8 cellular contexts compared by ENCODE assay signal in the genomic region with DNA sequence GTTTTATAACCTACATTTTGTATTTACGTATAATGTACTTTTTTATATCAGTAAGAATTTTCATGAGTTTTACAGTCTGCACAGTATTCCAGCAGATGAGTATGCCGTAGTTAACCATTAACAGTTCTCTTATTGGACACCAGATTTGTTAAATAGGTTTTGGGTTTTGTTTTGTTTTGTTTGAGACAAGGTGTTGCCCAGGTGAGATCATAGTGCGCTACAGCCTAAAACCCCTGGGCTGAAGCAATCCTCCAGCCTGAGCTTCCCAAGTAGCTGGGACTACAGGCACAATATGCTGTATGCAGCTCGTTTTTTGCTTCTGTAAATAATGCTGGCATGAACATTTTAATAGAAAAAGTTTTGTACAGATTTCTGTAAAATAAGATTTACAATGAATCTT.
DNase-seq lines count a peak whose midpoint lies in the region; ATAC-seq and TF ChIP-seq lines count a peak whose summit lies in the region.

No MANE protein-coding gene starts in this region.

- no peaks in the 10 kb centered on the region for H3K9me3 Mint-ChIP-seq in activated T-cell treated with anti-CD3 and anti-CD28 coated beads, Interleukin-2, amount 50 U/mL, for 72 hours
- H3K9me3 Mint-ChIP-seq in glutamatergic neuron (ENCODE audit: unreplicated experiment): peaks cover 17% of the 10 kb centered on the region
- H3K9me3 Mint-ChIP-seq in stimulated activated naive CD8-positive, alpha-beta T cell treated with anti-CD3 and anti-CD28 coated beads, Interleukin-15, amount 100 ng/mL, for 72 hours: no peaks in the 10 kb centered on the region

- no peak for ATAC-seq in activated T-cell treated with anti-CD3 and anti-CD28 coated beads, Interleukin-2, amount 50 U/mL, for 72 hours (replicated peaks in 1 of 2)
- ATAC-seq in stimulated activated naive CD8-positive, alpha-beta T cell treated with anti-CD3 and anti-CD28 coated beads, Interleukin-15, amount 100 ng/mL, for 72 hours: no peak
- ATAC-seq in GM18858 (IDR thresholded peaks at IDR 0.05; ENCODE audit: unreplicated experiment) (no peak), HG02870 (IDR thresholded peaks at IDR 0.05; ENCODE audit: unreplicated experiment) (no peak)

- DNase-seq in activated T-cell treated with anti-CD3 and anti-CD28 coated beads, Interleukin-2, amount 50 U/mL, for 72 hours: no peak
- no peak for DNase-seq in activated T-cell treated with anti-CD3 and anti-CD28 coated beads, Interleukin-2, amount 50 U/mL, for 48 hours
- peak; percentile 93 for DNase-seq in SW480 (ENCODE audit: low spot score)
- DNase-seq in glutamatergic neuron: no peak
- peak in 1 of 2 donors; percentile 33 for DNase-seq in stimulated activated naive CD8-positive, alpha-beta T cell treated with anti-CD3 and anti-CD28 coated beads, Interleukin-15, amount 100 ng/mL, for 72 hours
- DNase-seq in NCI-H524 treated with DMSO at 0.1 percent for 48 hours (lab: John Stamatoyannopoulos, UW): no peak

- H3K4me3 Mint-ChIP-seq in activated T-cell treated with anti-CD3 and anti-CD28 coated beads, Interleukin-2, amount 50 U/mL, for 72 hours: peak overlapping the region; percentile 88 to 89
- H3K4me3 Mint-ChIP-seq in glutamatergic neuron (ENCODE audit: unreplicated experiment): peak overlapping the region; percentile 50
- peak overlapping the region; percentile 16 to 54 for H3K4me3 Mint-ChIP-seq in stimulated activated naive CD8-positive, alpha-beta T cell treated with anti-CD3 and anti-CD28 coated beads, Interleukin-15, amount 100 ng/mL, for 72 hours

- TF ChIP-seq CTCF in glutamatergic neuron (IDR thresholded peaks at IDR 0.05; ENCODE audit: partially characterized antibody, unreplicated experiment): no peak

- H3K36me3 Mint-ChIP-seq in activated T-cell treated with anti-CD3 and anti-CD28 coated beads, Interleukin-2, amount 50 U/mL, for 72 hours (ENCODE audit: insufficient read depth in 2 of 2): peaks cover 1 to 2% of the 10 kb centered on the region in 2 donors
- H3K36me3 Mint-ChIP-seq in glutamatergic neuron (ENCODE audit: unreplicated experiment): no peaks in the 10 kb centered on the region

- peaks cover 48% of the 10 kb centered on the region for H3K4me1 Mint-ChIP-seq in activated T-cell treated with anti-CD3 and anti-CD28 coated beads, Interleukin-2, amount 50 U/mL, for 72 hours (ENCODE audit: low read depth)
- H3K4me1 Mint-ChIP-seq in glutamatergic neuron (ENCODE audit: low read depth, unreplicated experiment): peaks cover 8% of the 10 kb centered on the region
- peaks cover 49% of the 10 kb centered on the region for H3K4me1 Mint-ChIP-seq in stimulated activated naive CD8-positive, alpha-beta T cell treated with anti-CD3 and anti-CD28 coated beads, Interleukin-15, amount 100 ng/mL, for 72 hours

- peak overlapping the region; percentile 98 for H3K27ac Mint-ChIP-seq in activated T-cell treated with anti-CD3 and anti-CD28 coated beads, Interleukin-2, amount 50 U/mL, for 72 hours
- H3K27ac Mint-ChIP-seq in glutamatergic neuron (ENCODE audit: unreplicated experiment): peak overlapping the region; percentile 69
- H3K27ac Mint-ChIP-seq in stimulated activated naive CD8-positive, alpha-beta T cell treated with anti-CD3 and anti-CD28 coated beads, Interleukin-15, amount 100 ng/mL, for 72 hours: peak overlapping the region in 1 of 2 donors; percentile 97

- no peaks in the 10 kb centered on the region for H3K27me3 Mint-ChIP-seq in activated T-cell treated with anti-CD3 and anti-CD28 coated beads, Interleukin-2, amount 50 U/mL, for 72 hours (ENCODE audit: low read depth)
- peaks cover 5% of the 10 kb centered on the region for H3K27me3 Mint-ChIP-seq in glutamatergic neuron (ENCODE audit: unreplicated experiment)
- no peaks in the 10 kb centered on the region for H3K27me3 Mint-ChIP-seq in stimulated activated naive CD8-positive, alpha-beta T cell treated with anti-CD3 and anti-CD28 coated beads, Interleukin-15, amount 100 ng/mL, for 72 hours

Comparison
In these comparisons a context has a peak if more than half of its experiments do, and no peak if none do; other contexts are left out.
1. H3K4me3 Mint-ChIP-seq: peak in every context shown above with its lines; median percentile 88 in activated T-cell treated with anti-CD3 and anti-CD28 coated beads, Interleukin-2, amount 50 U/mL, for 72 hours; 50 in glutamatergic neuron; 35 in stimulated activated naive CD8-positive, alpha-beta T cell treated with anti-CD3 and anti-CD28 coated beads, Interleukin-15, amount 100 ng/mL, for 72 hours.